ENCODE assay signal across 23 cellular contexts in genomic region chr2:8857709-8858108, GRCh38. TPM values are rescaled to one million over a fixed set of nuclear protein-coding genes. Genes with fewer than 3 reads are reported as not detected.
DNase-seq lines count a peak whose midpoint lies in the region; FAIRE-seq and TF ChIP-seq lines count a peak whose summit lies in the region.
"Had no signal": no experiment of that assay in that cellular context is flagged by ENCODE, and none has a peak within 500 bp of the region (broad histone marks: within the 10 kb centered on the region; RNA-seq: fewer than 3 reads in every experiment).

No MANE protein-coding gene starts in this region.

- H3K27me3 Mint-ChIP-seq in osteocyte (ENCODE audit: unreplicated experiment) = no peaks in the 10 kb centered on the region
- H3K27me3 Mint-ChIP-seq: activated T-helper 17 cell treated with anti-CD3 and anti-CD28 coated beads, Interleukin-2, amount 50 U/mL, for 72 hours; T-helper 17 cell had no signal

- H3K36me3 ChIP-seq in MG63 = peaks cover 2% of the 10 kb centered on the region; the same call in 1 of the 2 replicates
- H3K36me3 ChIP-seq: gastrocnemius medialis, pancreas, uterus had no signal

- H3K4me3 ChIP-seq in MG63 (peak overlapping the region; percentile 14), epithelial cell of esophagus (ENCODE audit: low read length) (no peak overlapping the region)
- H3K4me3 ChIP-seq: gastrocnemius medialis, pancreas, uterus had no signal

- peaks cover 42% of the 10 kb centered on the region for H3K36me3 Mint-ChIP-seq in osteocyte (ENCODE audit: unreplicated experiment)
- H3K36me3 Mint-ChIP-seq: CD4-positive, CD25-positive, alpha-beta regulatory T cell; natural killer cell had no signal

- no peaks in the 10 kb centered on the region for H3K27me3 ChIP-seq in MG63
- H3K27me3 ChIP-seq: gastrocnemius medialis, pancreas, uterus had no signal

- TF ChIP-seq CTCF in epithelial cell of esophagus (IDR thresholded peaks at IDR 0.05; ENCODE audit: insufficient read depth, low read depth, low read length, missing control alignments) (no peak), osteocyte (IDR thresholded peaks at IDR 0.05) (no peak)

- FAIRE-seq in G401.6 (lab: Jason Lieb, UNC) = peak; percentile 100
- FAIRE-seq: HTR-8/SVneo, pancreas had no signal

- H3K9me3 ChIP-seq in MG63 = no peaks in the 10 kb centered on the region
- H3K9me3 ChIP-seq: gastrocnemius medialis, pancreas, uterus had no signal

- H3K9me3 Mint-ChIP-seq in osteocyte (ENCODE audit: unreplicated experiment) = no peaks in the 10 kb centered on the region
- H3K9me3 Mint-ChIP-seq: activated T-helper 17 cell treated with anti-CD3 and anti-CD28 coated beads, Interleukin-2, amount 50 U/mL, for 72 hours; CD4-positive, CD25-positive, alpha-beta regulatory T cell; natural killer cell had no signal

- no peak overlapping the region for H3K4me3 Mint-ChIP-seq in osteocyte (ENCODE audit: unreplicated experiment)
- H3K4me3 Mint-ChIP-seq: activated naive CD8-positive, alpha-beta T cell; activated T-helper 17 cell treated with anti-CD3 and anti-CD28 coated beads, Interleukin-2, amount 50 U/mL, for 72 hours; CD4-positive, CD25-positive, alpha-beta regulatory T cell; natural killer cell; T-helper 17 cell had no signal

- H3K27ac Mint-ChIP-seq in osteocyte (ENCODE audit: unreplicated experiment) = peak overlapping the region; percentile 41
- H3K27ac Mint-ChIP-seq: activated naive CD8-positive, alpha-beta T cell; activated T-helper 17 cell treated with anti-CD3 and anti-CD28 coated beads, Interleukin-2, amount 50 U/mL, for 72 hours; CD4-positive, CD25-positive, alpha-beta regulatory T cell; natural killer cell; T-helper 17 cell had no signal

- DNase-seq in MG63 = peak; percentile 58
- DNase-seq in epithelial cell of esophagus (ENCODE audit: low read depth) = peak; percentile 16
- DNase-seq in osteocyte (ENCODE audit: extremely low spot score, unreplicated experiment) = no peak
- no peak for DNase-seq in UCSD-AML1 (lab: John Stamatoyannopoulos, UW; ENCODE audit: unreplicated experiment)
- DNase-seq in stimulated activated CD4-positive, alpha-beta T cell treated with anti-CD3 and anti-CD28 coated beads, Interleukin-4, amount 100 ng/mL, for 24 hours = no peak
- DNase-seq in NCI-H2171 (lab: John Stamatoyannopoulos, UW) = no peak
- DNase-seq: activated CD4-positive, alpha-beta T cell treated with anti-CD3 and anti-CD28 coated beads for 48 hours; CD4-positive, CD25-positive, alpha-beta regulatory T cell; DMS 273 treated with DMSO at 0.1 percent for 48 hours; effector memory CD4-positive, alpha-beta T cell; gastrocnemius medialis; midbrain; natural killer cell; NCI-H187 treated with DMSO at 0.1 percent for 48 hours; NCI-H510A; pancreas; substantia nigra; T-helper 17 cell; uterus had no signal

- peaks cover 17% of the 10 kb centered on the region for H3K4me1 Mint-ChIP-seq in osteocyte (ENCODE audit: unreplicated experiment)
- H3K4me1 Mint-ChIP-seq: activated T-helper 17 cell treated with anti-CD3 and anti-CD28 coated beads, Interleukin-2, amount 50 U/mL, for 72 hours; CD4-positive, CD25-positive, alpha-beta regulatory T cell; natural killer cell; T-helper 17 cell had no signal

RNA-seq across cellular contexts. Expression of gene KIDINS220, which starts 20.3 kb away (rescaled TPM):
- total RNA-seq in MG63 (2014; rRNA removed; shearing (Covaris generic); ENCODE audit: low replicate concordance) = 12.2 and 16.9 TPM in 2 replicates
- total RNA-seq in osteocyte = 99.2 and 101 TPM in 2 replicates

Comparison
In these comparisons a context has a peak if more than half of its experiments do, and no peak if none do; other contexts are left out.
1. DNase-seq: peak in MG63 (single experiment) and epithelial cell of esophagus (single experiment); none in osteocyte (single experiment), UCSD-AML1 (single experiment), stimulated activated CD4-positive, alpha-beta T cell treated with anti-CD3 and anti-CD28 coated beads, Interleukin-4, amount 100 ng/mL, for 24 hours (single experiment) and NCI-H2171 (single experiment).